Comparison of ENCODE assay signal across 27 cellular contexts in genomic region chrX:77779695-77780094, GRCh38. TPM values are rescaled to one million over a fixed set of nuclear protein-coding genes. Genes with fewer than 3 reads are reported as not detected.
DNase-seq lines count a peak whose midpoint lies in the region; ATAC-seq and TF ChIP-seq lines count a peak whose summit lies in the region.
"Had no signal": no experiment of that assay in that cellular context is flagged by ENCODE, and none has a peak within 500 bp of the region (broad histone marks: within the 10 kb centered on the region; RNA-seq: fewer than 3 reads in every experiment).

No MANE protein-coding gene starts in this region.

- H3K36me3 Mint-ChIP-seq in activated naive CD4-positive, alpha-beta T cell treated with anti-CD3 and anti-CD28 coated beads, Interleukin-2, amount 50 U/mL, for 24 hours = peaks cover 2% of the 10 kb centered on the region
- H3K36me3 Mint-ChIP-seq in HFFc6 (ENCODE audit: low read depth) = no peaks in the 10 kb centered on the region
- H3K36me3 Mint-ChIP-seq in activated T-helper 1 cell treated with anti-CD3 and anti-CD28 coated beads, Interleukin-12 subunit alpha, Interleukin-12 subunit beta, Interleukin-2, Interleukin-4 antibody, amounts not matched to agents 30 ng/mL and 10 ng/mL and 1 ng/mL, durations not matched to agents 14 hours and 24 hours and 36 hours (ENCODE audit: low read depth) = peaks cover 3% of the 10 kb centered on the region
- H3K36me3 Mint-ChIP-seq in natural killer cell treated with Interleukin-12 subunit alpha and Interleukin-12 subunit beta and Interleukin-15 and Interleukin-18, amount 100 ng/mL, for 72 hours = no peaks in the 10 kb centered on the region
- H3K36me3 Mint-ChIP-seq: activated CD4-positive, alpha-beta memory T cell treated with anti-CD3 and anti-CD28 coated beads for 36 hours had no signal

- TF ChIP-seq CTCF in HFFc6 (IDR thresholded peaks at IDR 0.05) = no peak

- peaks cover 44% of the 10 kb centered on the region for H3K4me1 Mint-ChIP-seq in activated naive CD4-positive, alpha-beta T cell treated with anti-CD3 and anti-CD28 coated beads, Interleukin-2, amount 50 U/mL, for 24 hours
- H3K4me1 Mint-ChIP-seq in HFFc6 (ENCODE audit: low read depth) = peaks cover 28% of the 10 kb centered on the region
- peaks cover 26% of the 10 kb centered on the region for H3K4me1 Mint-ChIP-seq in activated T-helper 1 cell treated with anti-CD3 and anti-CD28 coated beads, Interleukin-12 subunit alpha, Interleukin-12 subunit beta, Interleukin-2, Interleukin-4 antibody, amounts not matched to agents 30 ng/mL and 10 ng/mL and 1 ng/mL, durations not matched to agents 14 hours and 24 hours and 36 hours (ENCODE audit: low read depth)
- peaks cover 27 to 29% of the 10 kb centered on the region in 2 donors for H3K4me1 Mint-ChIP-seq in natural killer cell treated with Interleukin-12 subunit alpha and Interleukin-12 subunit beta and Interleukin-15 and Interleukin-18, amount 100 ng/mL, for 72 hours (ENCODE audit: low read depth in 2 of 2)
- H3K4me1 Mint-ChIP-seq: neural progenitor cell had no signal

- no peaks in the 10 kb centered on the region for H3K27me3 Mint-ChIP-seq in activated naive CD4-positive, alpha-beta T cell treated with anti-CD3 and anti-CD28 coated beads, Interleukin-2, amount 50 U/mL, for 24 hours
- H3K27me3 Mint-ChIP-seq in HFFc6 (ENCODE audit: insufficient read depth) = no peaks in the 10 kb centered on the region
- H3K27me3 Mint-ChIP-seq in activated T-helper 1 cell treated with anti-CD3 and anti-CD28 coated beads, Interleukin-12 subunit alpha, Interleukin-12 subunit beta, Interleukin-2, Interleukin-4 antibody, amounts not matched to agents 30 ng/mL and 10 ng/mL and 1 ng/mL, durations not matched to agents 14 hours and 24 hours and 36 hours (ENCODE audit: insufficient read depth) = no peaks in the 10 kb centered on the region
- no peaks in the 10 kb centered on the region for H3K27me3 Mint-ChIP-seq in natural killer cell treated with Interleukin-12 subunit alpha and Interleukin-12 subunit beta and Interleukin-15 and Interleukin-18, amount 100 ng/mL, for 72 hours
- H3K27me3 Mint-ChIP-seq: activated CD4-positive, alpha-beta memory T cell treated with anti-CD3 and anti-CD28 coated beads for 36 hours; activated naive CD8-positive, alpha-beta T cell treated with anti-CD3 and anti-CD28 coated beads, Interleukin-2, amount 10 ng/mL, durations not matched to agents 7 days and 5 days had no signal

- peak overlapping the region; percentile 43 for H3K27ac Mint-ChIP-seq in activated naive CD4-positive, alpha-beta T cell treated with anti-CD3 and anti-CD28 coated beads, Interleukin-2, amount 50 U/mL, for 24 hours
- H3K27ac Mint-ChIP-seq in HFFc6 = peak overlapping the region; percentile 29; the same call in 1 of the 2 replicates
- peak overlapping the region; percentile 28 for H3K27ac Mint-ChIP-seq in activated T-helper 1 cell treated with anti-CD3 and anti-CD28 coated beads, Interleukin-12 subunit alpha, Interleukin-12 subunit beta, Interleukin-2, Interleukin-4 antibody, amounts not matched to agents 30 ng/mL and 10 ng/mL and 1 ng/mL, durations not matched to agents 14 hours and 24 hours and 36 hours
- peak overlapping the region; percentile 20 to 58 for H3K27ac Mint-ChIP-seq in natural killer cell treated with Interleukin-12 subunit alpha and Interleukin-12 subunit beta and Interleukin-15 and Interleukin-18, amount 100 ng/mL, for 72 hours
- H3K27ac Mint-ChIP-seq: activated naive CD8-positive, alpha-beta T cell treated with anti-CD3 and anti-CD28 coated beads, Interleukin-2, amount 10 ng/mL, durations not matched to agents 7 days and 5 days; neural progenitor cell had no signal

- H3K9me3 Mint-ChIP-seq in activated naive CD4-positive, alpha-beta T cell treated with anti-CD3 and anti-CD28 coated beads, Interleukin-2, amount 50 U/mL, for 24 hours = no peaks in the 10 kb centered on the region
- H3K9me3 Mint-ChIP-seq in HFFc6 = no peaks in the 10 kb centered on the region
- H3K9me3 Mint-ChIP-seq in activated T-helper 1 cell treated with anti-CD3 and anti-CD28 coated beads, Interleukin-12 subunit alpha, Interleukin-12 subunit beta, Interleukin-2, Interleukin-4 antibody, amounts not matched to agents 30 ng/mL and 10 ng/mL and 1 ng/mL, durations not matched to agents 14 hours and 24 hours and 36 hours = no peaks in the 10 kb centered on the region
- H3K9me3 Mint-ChIP-seq in natural killer cell treated with Interleukin-12 subunit alpha and Interleukin-12 subunit beta and Interleukin-15 and Interleukin-18, amount 100 ng/mL, for 72 hours = no peaks in the 10 kb centered on the region
- H3K9me3 Mint-ChIP-seq: activated naive CD8-positive, alpha-beta T cell treated with anti-CD3 and anti-CD28 coated beads, Interleukin-2, amount 10 ng/mL, durations not matched to agents 7 days and 5 days had no signal

- DNase-seq in activated naive CD4-positive, alpha-beta T cell (lab: John Stamatoyannopoulos, UW) = no peak
- DNase-seq in HFFc6 (no peak), hepatic stellate cell (ENCODE audit: low spot score) (no peak), cerebellum (ENCODE audit: low spot score) (no peak), DMS 273 treated with DMSO at 0.1 percent for 48 hours (lab: John Stamatoyannopoulos, UW) (no peak)
- DNase-seq in activated T-helper 1 cell treated with anti-CD3 and anti-CD28 coated beads, Interleukin-12 subunit alpha, Interleukin-12 subunit beta, Interleukin-2, Interleukin-4 antibody, amounts not matched to agents 30 ng/mL and 10 ng/mL and 1 ng/mL, durations not matched to agents 14 hours and 24 hours and 36 hours (ENCODE audit: low spot score) = no peak
- no peak for DNase-seq in natural killer cell treated with Interleukin-12 subunit alpha and Interleukin-12 subunit beta and Interleukin-15 and Interleukin-18, amount 100 ng/mL, for 72 hours (ENCODE audit: low spot score)
- DNase-seq: activated CD4-positive, alpha-beta memory T cell treated with anti-CD3 and anti-CD28 coated beads for 36 hours; activated naive CD8-positive, alpha-beta T cell treated with anti-CD3 and anti-CD28 coated beads, Interleukin-2, amount 10 ng/mL, durations not matched to agents 7 days and 5 days; C1 segment of cervical spinal cord; dermis blood vessel endothelial cell; DMS153; GDM1; heart left ventricle; NCI-H1436 treated with DMSO at 0.1 percent for 48 hours; NCI-H2171 treated with DMSO at 0.1 percent for 48 hours; NCI-H748 treated with DMSO at 0.1 percent for 48 hours; OCI-M1; psoas muscle; stimulated activated CD4-positive, alpha-beta T cell treated with anti-CD3 and anti-CD28 coated beads, Interleukin-2, amount 100 ng/mL, for 24 hours; stimulated activated naive CD4-positive, alpha-beta T cell treated with Interleukin-2 at 50 U/mL for 16 hours; tibial artery had no signal

- intact Hi-C loops in activated T-helper 1 cell treated with anti-CD3 and anti-CD28 coated beads, Interleukin-12 subunit alpha, Interleukin-12 subunit beta, Interleukin-2, Interleukin-4 antibody, amounts not matched to agents 30 ng/mL and 10 ng/mL and 1 ng/mL, durations not matched to agents 14 hours and 24 hours and 36 hours (cut with micrococcal nuclease) = loop anchor here (10.0 kb wide), 1 partner anchor 135 kb away; no protein-coding TSS in a partner anchor

- H3K4me3 Mint-ChIP-seq in activated naive CD4-positive, alpha-beta T cell treated with anti-CD3 and anti-CD28 coated beads, Interleukin-2, amount 50 U/mL, for 24 hours = peak overlapping the region; percentile 44
- H3K4me3 Mint-ChIP-seq in HFFc6 = no peak overlapping the region
- H3K4me3 Mint-ChIP-seq in activated T-helper 1 cell treated with anti-CD3 and anti-CD28 coated beads, Interleukin-12 subunit alpha, Interleukin-12 subunit beta, Interleukin-2, Interleukin-4 antibody, amounts not matched to agents 30 ng/mL and 10 ng/mL and 1 ng/mL, durations not matched to agents 14 hours and 24 hours and 36 hours = no peak overlapping the region
- no peak overlapping the region for H3K4me3 Mint-ChIP-seq in natural killer cell treated with Interleukin-12 subunit alpha and Interleukin-12 subunit beta and Interleukin-15 and Interleukin-18, amount 100 ng/mL, for 72 hours
- H3K4me3 Mint-ChIP-seq: activated CD4-positive, alpha-beta memory T cell treated with anti-CD3 and anti-CD28 coated beads for 36 hours; activated naive CD8-positive, alpha-beta T cell treated with anti-CD3 and anti-CD28 coated beads, Interleukin-2, amount 10 ng/mL, durations not matched to agents 7 days and 5 days; neural progenitor cell had no signal

- ATAC-seq in natural killer cell treated with Interleukin-12 subunit alpha and Interleukin-12 subunit beta and Interleukin-15 and Interleukin-18, amount 100 ng/mL, for 72 hours = no peak
- ATAC-seq: heart left ventricle, HepG2, left lobe of liver, psoas muscle, Right ventricle myocardium inferior had no signal

RNA-seq across cellular contexts. Expression of gene ATRX, which starts 6.3 kb away (rescaled TPM):
- 10 to 100 TPM; 49.4 to 65.1 (median 54.5) TPM for total RNA-seq in HFFc6 (2021; fragmentation: NEBNext Ultra II Directional; extraction: Animal tissue kit (Norgen Biotek cat#: 25700))
- total RNA-seq in activated T-helper 1 cell treated with anti-CD3 and anti-CD28 coated beads, Interleukin-12 subunit alpha, Interleukin-12 subunit beta, Interleukin-2, Interleukin-4 antibody, amounts not matched to agents 30 ng/mL and 10 ng/mL and 1 ng/mL, durations not matched to agents 14 hours and 24 hours and 36 hours = 63.9 and 72.7 TPM in 2 replicates
- total RNA-seq in natural killer cell treated with Interleukin-12 subunit alpha and Interleukin-12 subunit beta and Interleukin-15 and Interleukin-18, amount 100 ng/mL, for 72 hours = 10 to 100 TPM; 79.4 to 99.5 TPM
- total RNA-seq in cerebellum = 214 TPM
